1 cellular context compared by ENCODE assay signal in the genomic region with DNA sequence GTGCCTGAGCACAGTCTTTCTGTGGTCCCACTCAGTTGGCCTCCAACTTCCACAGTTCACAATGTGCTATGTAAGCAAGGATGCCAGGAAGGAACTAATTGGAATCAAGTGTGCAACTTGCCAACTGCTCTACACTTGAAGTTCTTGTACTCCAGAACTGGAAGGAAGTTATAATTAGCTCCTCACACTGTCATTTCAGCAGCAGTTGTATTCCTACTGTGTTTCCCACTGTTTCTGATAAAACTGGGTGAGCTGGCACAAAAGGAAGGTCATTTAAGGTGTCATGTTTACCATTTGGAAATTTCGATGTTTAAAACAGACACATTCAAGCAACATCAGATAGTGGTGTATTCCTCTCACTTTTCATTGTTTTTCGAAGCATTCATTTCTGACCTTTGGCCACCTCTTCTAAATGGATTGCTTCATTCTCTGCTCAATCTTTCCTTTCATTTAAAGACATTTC.
TF ChIP-seq lines count a peak whose summit lies in the region.

No MANE protein-coding gene starts in this region.

TF ChIP-seq in HepG2, 621 proteins besides CTCF, POLR2A, EP300 and RAD21 (continued from another document and continues in another):
- TF ChIP-seq, protein P1, sequence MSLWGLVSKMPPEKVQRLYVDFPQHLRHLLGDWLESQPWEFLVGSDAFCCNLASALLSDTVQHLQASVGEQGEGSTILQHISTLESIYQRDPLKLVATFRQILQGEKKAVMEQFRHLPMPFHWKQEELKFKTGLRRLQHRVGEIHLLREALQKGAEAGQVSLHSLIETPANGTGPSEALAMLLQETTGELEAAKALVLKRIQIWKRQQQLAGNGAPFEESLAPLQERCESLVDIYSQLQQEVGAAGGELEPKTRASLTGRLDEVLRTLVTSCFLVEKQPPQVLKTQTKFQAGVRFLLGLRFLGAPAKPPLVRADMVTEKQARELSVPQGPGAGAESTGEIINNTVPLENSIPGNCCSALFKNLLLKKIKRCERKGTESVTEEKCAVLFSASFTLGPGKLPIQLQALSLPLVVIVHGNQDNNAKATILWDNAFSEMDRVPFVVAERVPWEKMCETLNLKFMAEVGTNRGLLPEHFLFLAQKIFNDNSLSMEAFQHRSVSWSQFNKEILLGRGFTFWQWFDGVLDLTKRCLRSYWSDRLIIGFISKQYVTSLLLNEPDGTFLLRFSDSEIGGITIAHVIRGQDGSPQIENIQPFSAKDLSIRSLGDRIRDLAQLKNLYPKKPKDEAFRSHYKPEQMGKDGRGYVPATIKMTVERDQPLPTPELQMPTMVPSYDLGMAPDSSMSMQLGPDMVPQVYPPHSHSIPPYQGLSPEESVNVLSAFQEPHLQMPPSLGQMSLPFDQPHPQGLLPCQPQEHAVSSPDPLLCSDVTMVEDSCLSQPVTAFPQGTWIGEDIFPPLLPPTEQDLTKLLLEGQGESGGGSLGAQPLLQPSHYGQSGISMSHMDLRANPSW (CRISPR knock-in tag; IDR thresholded peaks at IDR 0.05; ENCODE audit: borderline replicate concordance) = no peak
- TF ChIP-seq KDM5B (CRISPR knock-in tag; IDR thresholded peaks at IDR 0.05; ENCODE audit: borderline replicate concordance) (no peak), MAX (IDR thresholded peaks at IDR 0.05) (no peak), ZNF263 (CRISPR knock-in tag; IDR thresholded peaks at IDR 0.05) (no peak), ZNF556 (CRISPR knock-in tag; IDR thresholded peaks at IDR 0.05; ENCODE audit: borderline replicate concordance) (no peak), HDAC1 (CRISPR knock-in tag; IDR thresholded peaks at IDR 0.05) (peak; percentile 67), ZBTB7B (CRISPR knock-in tag; IDR thresholded peaks at IDR 0.05) (no peak), KLF6 (CRISPR knock-in tag; IDR thresholded peaks at IDR 0.05) (no peak), LBX2 (CRISPR knock-in tag; IDR thresholded peaks at IDR 0.05; ENCODE audit: borderline replicate concordance) (no peak), ZNF570 (CRISPR knock-in tag; IDR thresholded peaks at IDR 0.05; ENCODE audit: borderline replicate concordance) (no peak), LCORL (IDR thresholded peaks at IDR 0.05) (no peak), LCORL (CRISPR knock-in tag; IDR thresholded peaks at IDR 0.05) (peak; percentile 61; the same call in 1 of the 2 replicates), THAP7 (CRISPR knock-in tag; IDR thresholded peaks at IDR 0.05) (no peak), ZNF280B (CRISPR knock-in tag; IDR thresholded peaks at IDR 0.05; ENCODE audit: borderline replicate concordance) (no peak), ZFP1 (CRISPR knock-in tag; IDR thresholded peaks at IDR 0.05) (no peak), MIER3 (CRISPR knock-in tag; IDR thresholded peaks at IDR 0.05; ENCODE audit: borderline replicate concordance) (peak; percentile 25; the same call in 1 of the 2 replicates), ZNF530 (CRISPR knock-in tag; IDR thresholded peaks at IDR 0.05; ENCODE audit: low read depth) (no peak), NFATC3 (CRISPR knock-in tag; IDR thresholded peaks at IDR 0.05) (no peak), HNRNPL (IDR thresholded peaks at IDR 0.05; ENCODE audit: low read depth, low read length) (no peak), ZNF253 (CRISPR knock-in tag; IDR thresholded peaks at IDR 0.05; ENCODE audit: borderline replicate concordance) (no peak), PCBP1 (IDR thresholded peaks at IDR 0.05; ENCODE audit: borderline replicate concordance, low read depth, low read length) (no peak), GTF2F1 (IDR thresholded peaks at IDR 0.05; ENCODE audit: low read length) (no peak), NR2F2 (IDR thresholded peaks at IDR 0.05; ENCODE audit: borderline replicate concordance, low read depth) (peak; percentile 70; the same call in 1 of the 2 replicates), NONO (IDR thresholded peaks at IDR 0.05) (no peak), NONO (CRISPR knock-in tag; conservative IDR thresholded peaks at IDR 0.05) (no peak), ZNF562 (CRISPR knock-in tag; IDR thresholded peaks at IDR 0.05; ENCODE audit: borderline replicate concordance) (no peak), ZBTB42 (CRISPR knock-in tag; IDR thresholded peaks at IDR 0.05) (no peak), ZNF235 (CRISPR knock-in tag; IDR thresholded peaks at IDR 0.05; ENCODE audit: borderline replicate concordance) (no peak), ZSCAN5A (CRISPR knock-in tag; IDR thresholded peaks at IDR 0.05; ENCODE audit: borderline replicate concordance) (no peak), ZNF160 (CRISPR knock-in tag; IDR thresholded peaks at IDR 0.05) (no peak), RBAK (CRISPR knock-in tag; IDR thresholded peaks at IDR 0.05) (no peak), TFE3 (CRISPR knock-in tag; IDR thresholded peaks at IDR 0.05) (no peak), FOXA1 (IDR thresholded peaks at IDR 0.05) (no peak), FOXA1 (CRISPR knock-in tag; IDR thresholded peaks at IDR 0.05) (peak; percentile 83), ZMAT5 (CRISPR knock-in tag; IDR thresholded peaks at IDR 0.05; ENCODE audit: borderline replicate concordance, low read depth) (no peak)
- TF ChIP-seq, protein P2, sequence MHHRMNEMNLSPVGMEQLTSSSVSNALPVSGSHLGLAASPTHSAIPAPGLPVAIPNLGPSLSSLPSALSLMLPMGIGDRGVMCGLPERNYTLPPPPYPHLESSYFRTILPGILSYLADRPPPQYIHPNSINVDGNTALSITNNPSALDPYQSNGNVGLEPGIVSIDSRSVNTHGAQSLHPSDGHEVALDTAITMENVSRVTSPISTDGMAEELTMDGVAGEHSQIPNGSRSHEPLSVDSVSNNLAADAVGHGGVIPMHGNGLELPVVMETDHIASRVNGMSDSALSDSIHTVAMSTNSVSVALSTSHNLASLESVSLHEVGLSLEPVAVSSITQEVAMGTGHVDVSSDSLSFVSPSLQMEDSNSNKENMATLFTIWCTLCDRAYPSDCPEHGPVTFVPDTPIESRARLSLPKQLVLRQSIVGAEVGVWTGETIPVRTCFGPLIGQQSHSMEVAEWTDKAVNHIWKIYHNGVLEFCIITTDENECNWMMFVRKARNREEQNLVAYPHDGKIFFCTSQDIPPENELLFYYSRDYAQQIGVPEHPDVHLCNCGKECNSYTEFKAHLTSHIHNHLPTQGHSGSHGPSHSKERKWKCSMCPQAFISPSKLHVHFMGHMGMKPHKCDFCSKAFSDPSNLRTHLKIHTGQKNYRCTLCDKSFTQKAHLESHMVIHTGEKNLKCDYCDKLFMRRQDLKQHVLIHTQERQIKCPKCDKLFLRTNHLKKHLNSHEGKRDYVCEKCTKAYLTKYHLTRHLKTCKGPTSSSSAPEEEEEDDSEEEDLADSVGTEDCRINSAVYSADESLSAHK (CRISPR knock-in tag; IDR thresholded peaks at IDR 0.05; ENCODE audit: borderline replicate concordance) = no peak
- TF ChIP-seq, protein P3, sequence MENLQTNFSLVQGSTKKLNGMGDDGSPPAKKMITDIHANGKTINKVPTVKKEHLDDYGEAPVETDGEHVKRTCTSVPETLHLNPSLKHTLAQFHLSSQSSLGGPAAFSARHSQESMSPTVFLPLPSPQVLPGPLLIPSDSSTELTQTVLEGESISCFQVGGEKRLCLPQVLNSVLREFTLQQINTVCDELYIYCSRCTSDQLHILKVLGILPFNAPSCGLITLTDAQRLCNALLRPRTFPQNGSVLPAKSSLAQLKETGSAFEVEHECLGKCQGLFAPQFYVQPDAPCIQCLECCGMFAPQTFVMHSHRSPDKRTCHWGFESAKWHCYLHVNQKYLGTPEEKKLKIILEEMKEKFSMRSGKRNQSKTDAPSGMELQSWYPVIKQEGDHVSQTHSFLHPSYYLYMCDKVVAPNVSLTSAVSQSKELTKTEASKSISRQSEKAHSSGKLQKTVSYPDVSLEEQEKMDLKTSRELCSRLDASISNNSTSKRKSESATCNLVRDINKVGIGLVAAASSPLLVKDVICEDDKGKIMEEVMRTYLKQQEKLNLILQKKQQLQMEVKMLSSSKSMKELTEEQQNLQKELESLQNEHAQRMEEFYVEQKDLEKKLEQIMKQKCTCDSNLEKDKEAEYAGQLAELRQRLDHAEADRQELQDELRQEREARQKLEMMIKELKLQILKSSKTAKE (CRISPR knock-in tag; IDR thresholded peaks at IDR 0.05; ENCODE audit: borderline replicate concordance) = no peak
- TF ChIP-seq, protein P4, sequence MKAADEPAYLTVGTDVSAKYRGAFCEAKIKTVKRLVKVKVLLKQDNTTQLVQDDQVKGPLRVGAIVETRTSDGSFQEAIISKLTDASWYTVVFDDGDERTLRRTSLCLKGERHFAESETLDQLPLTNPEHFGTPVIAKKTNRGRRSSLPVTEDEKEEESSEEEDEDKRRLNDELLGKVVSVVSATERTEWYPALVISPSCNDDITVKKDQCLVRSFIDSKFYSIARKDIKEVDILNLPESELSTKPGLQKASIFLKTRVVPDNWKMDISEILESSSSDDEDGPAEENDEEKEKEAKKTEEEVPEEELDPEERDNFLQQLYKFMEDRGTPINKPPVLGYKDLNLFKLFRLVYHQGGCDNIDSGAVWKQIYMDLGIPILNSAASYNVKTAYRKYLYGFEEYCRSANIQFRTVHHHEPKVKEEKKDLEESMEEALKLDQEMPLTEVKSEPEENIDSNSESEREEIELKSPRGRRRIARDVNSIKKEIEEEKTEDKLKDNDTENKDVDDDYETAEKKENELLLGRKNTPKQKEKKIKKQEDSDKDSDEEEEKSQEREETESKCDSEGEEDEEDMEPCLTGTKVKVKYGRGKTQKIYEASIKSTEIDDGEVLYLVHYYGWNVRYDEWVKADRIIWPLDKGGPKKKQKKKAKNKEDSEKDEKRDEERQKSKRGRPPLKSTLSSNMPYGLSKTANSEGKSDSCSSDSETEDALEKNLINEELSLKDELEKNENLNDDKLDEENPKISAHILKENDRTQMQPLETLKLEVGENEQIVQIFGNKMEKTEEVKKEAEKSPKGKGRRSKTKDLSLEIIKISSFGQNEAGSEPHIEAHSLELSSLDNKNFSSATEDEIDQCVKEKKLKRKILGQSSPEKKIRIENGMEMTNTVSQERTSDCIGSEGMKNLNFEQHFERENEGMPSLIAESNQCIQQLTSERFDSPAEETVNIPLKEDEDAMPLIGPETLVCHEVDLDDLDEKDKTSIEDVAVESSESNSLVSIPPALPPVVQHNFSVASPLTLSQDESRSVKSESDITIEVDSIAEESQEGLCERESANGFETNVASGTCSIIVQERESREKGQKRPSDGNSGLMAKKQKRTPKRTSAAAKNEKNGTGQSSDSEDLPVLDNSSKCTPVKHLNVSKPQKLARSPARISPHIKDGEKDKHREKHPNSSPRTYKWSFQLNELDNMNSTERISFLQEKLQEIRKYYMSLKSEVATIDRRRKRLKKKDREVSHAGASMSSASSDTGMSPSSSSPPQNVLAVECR (CRISPR knock-in tag; IDR thresholded peaks at IDR 0.05; ENCODE audit: borderline replicate concordance) = no peak
